Comparison of ENCODE assay signal across 1 cellular context in genomic region chr6:26383624-26384417, GRCh38.
A peak's percentile ranks its signal among the peaks of the same experiment; 100 is the strongest.
TF ChIP-seq lines count a peak whose summit lies in the region.

No MANE protein-coding gene starts in this region.

TF ChIP-seq in HepG2, 621 proteins besides CTCF, POLR2A, EP300 and RAD21 (continued from another document):
- TF ChIP-seq ARID4A (CRISPR knock-in tag; IDR thresholded peaks at IDR 0.05; ENCODE audit: borderline replicate concordance) (0 out of 2 replicates have a peak, but pooled peaks have one; percentile 17), ZNF446 (CRISPR knock-in tag; IDR thresholded peaks at IDR 0.05) (no peak), ZNF205 (CRISPR knock-in tag; IDR thresholded peaks at IDR 0.05) (no peak), MAZ (IDR thresholded peaks at IDR 0.05; ENCODE audit: borderline replicate concordance, low read depth, low read length) (0 out of 2 replicates have a peak, but pooled peaks have one; percentile 3), MAZ (CRISPR knock-in tag; IDR thresholded peaks at IDR 0.05; ENCODE audit: low read depth) (no peak), NR1H2 (CRISPR knock-in tag; IDR thresholded peaks at IDR 0.05; ENCODE audit: borderline replicate concordance, low read depth) (no peak), MYPOP (CRISPR knock-in tag; IDR thresholded peaks at IDR 0.05) (no peak), KAT7 (CRISPR knock-in tag; IDR thresholded peaks at IDR 0.05; ENCODE audit: borderline replicate concordance) (no peak), SIN3A (IDR thresholded peaks at IDR 0.05; ENCODE audit: borderline replicate concordance, low read depth, low read length) (0 out of 2 replicates have a peak, but pooled peaks have one; percentile 18), SP140L (CRISPR knock-in tag; IDR thresholded peaks at IDR 0.05; ENCODE audit: borderline replicate concordance) (no peak), MEIS2 (CRISPR knock-in tag; IDR thresholded peaks at IDR 0.05) (0 out of 2 replicates have a peak, but pooled peaks have one; percentile 17), ZNF761 (CRISPR knock-in tag; conservative IDR thresholded peaks at IDR 0.05) (no peak), ZNF12 (CRISPR knock-in tag; IDR thresholded peaks at IDR 0.05) (no peak), GABPB1 (CRISPR knock-in tag; IDR thresholded peaks at IDR 0.05) (peak; percentile 13; the same call in 1 of the 2 replicates), ZMYM3 (CRISPR knock-in tag; IDR thresholded peaks at IDR 0.05) (no peak), ZNF710 (CRISPR knock-in tag; IDR thresholded peaks at IDR 0.05; ENCODE audit: borderline replicate concordance) (peak; percentile 62; the same call in 1 of the 2 replicates), ZFY (CRISPR knock-in tag; IDR thresholded peaks at IDR 0.05) (0 out of 2 replicates have a peak, but pooled peaks have one; percentile 35), RBFOX2 (IDR thresholded peaks at IDR 0.05; ENCODE audit: low read depth, low read length) (0 out of 2 replicates have a peak, but pooled peaks have one; percentile 5), PBX2 (CRISPR knock-in tag; IDR thresholded peaks at IDR 0.05) (no peak), DR1 (CRISPR knock-in tag; IDR thresholded peaks at IDR 0.05) (no peak), SIX1 (CRISPR knock-in tag; IDR thresholded peaks at IDR 0.05; ENCODE audit: borderline replicate concordance) (peak; percentile 64; the same call in 1 of the 2 replicates), REST (IDR thresholded peaks at IDR 0.05; ENCODE audit: borderline replicate concordance in 1 of 2, low read depth in 1 of 2, low read length in 2 of 2) (no peak), ZNF44 (CRISPR knock-in tag; IDR thresholded peaks at IDR 0.05) (no peak), TCF7 (IDR thresholded peaks at IDR 0.05; ENCODE audit: low read depth) (no peak), PCBP2 (optimal IDR thresholded peaks at IDR 0.05; ENCODE audit: low read depth, low read length, poor library complexity, severe bottlenecking) (no peak), ZNF260 (CRISPR knock-in tag; IDR thresholded peaks at IDR 0.05; ENCODE audit: borderline replicate concordance, low read depth) (no peak), ZKSCAN5 (CRISPR knock-in tag; IDR thresholded peaks at IDR 0.05) (no peak), HDAC2 (CRISPR knock-in tag; IDR thresholded peaks at IDR 0.05) (no peak)
